In the genomic region with DNA sequence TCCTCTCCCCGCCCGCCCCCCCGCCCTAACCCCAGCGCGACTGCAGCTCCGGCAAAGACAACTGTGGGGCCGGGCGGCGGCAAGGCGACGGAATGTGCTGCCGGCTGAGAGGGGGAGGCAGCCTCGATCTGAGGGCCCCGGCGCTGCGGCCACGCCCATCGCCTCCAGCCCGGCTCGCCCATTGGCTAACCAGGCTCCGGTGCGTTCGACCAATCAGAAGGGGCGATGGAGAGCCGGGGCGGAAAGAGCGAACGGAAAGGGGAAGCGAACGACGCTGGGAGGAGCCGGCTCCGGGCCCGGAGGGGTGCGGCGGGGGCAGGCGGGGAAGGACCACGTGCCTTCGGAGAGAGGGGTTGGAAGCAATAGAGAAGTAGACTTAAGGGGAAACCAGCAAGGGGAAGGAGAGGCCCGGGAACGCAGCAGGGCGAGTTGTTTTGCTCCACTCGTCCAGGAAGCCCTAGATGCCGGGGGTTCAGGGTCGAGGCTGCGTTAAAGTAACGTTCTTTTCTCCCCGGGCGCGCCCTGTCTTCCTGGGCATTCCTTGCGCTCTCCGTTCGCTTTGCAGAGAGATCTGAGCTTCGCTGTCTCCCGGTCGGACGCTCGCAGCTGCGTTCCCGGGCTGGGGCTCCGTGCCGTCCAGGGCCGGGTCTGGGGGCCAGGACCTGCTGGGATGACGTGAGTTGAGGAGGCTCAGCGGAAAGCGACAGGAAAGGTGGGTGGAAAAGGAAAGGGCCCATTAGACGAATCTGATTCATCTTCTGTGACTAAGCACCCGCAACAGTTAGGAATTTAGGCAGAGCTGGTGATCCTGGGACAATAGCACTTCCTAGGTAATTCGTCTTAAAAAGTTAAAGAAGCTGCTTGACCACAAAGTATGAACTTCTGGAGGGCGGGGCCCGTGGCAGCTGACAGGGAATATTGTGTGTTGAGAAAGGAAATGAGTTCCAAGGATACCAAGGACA, we compare ENCODE assay signal across 8 cellular contexts. TPM values are rescaled to one million over a fixed set of nuclear protein-coding genes. Genes with fewer than 3 reads are reported as not detected.
DNase-seq lines count a peak whose midpoint lies in the region; ATAC-seq and TF ChIP-seq lines count a peak whose summit lies in the region.

A gene with protein sequence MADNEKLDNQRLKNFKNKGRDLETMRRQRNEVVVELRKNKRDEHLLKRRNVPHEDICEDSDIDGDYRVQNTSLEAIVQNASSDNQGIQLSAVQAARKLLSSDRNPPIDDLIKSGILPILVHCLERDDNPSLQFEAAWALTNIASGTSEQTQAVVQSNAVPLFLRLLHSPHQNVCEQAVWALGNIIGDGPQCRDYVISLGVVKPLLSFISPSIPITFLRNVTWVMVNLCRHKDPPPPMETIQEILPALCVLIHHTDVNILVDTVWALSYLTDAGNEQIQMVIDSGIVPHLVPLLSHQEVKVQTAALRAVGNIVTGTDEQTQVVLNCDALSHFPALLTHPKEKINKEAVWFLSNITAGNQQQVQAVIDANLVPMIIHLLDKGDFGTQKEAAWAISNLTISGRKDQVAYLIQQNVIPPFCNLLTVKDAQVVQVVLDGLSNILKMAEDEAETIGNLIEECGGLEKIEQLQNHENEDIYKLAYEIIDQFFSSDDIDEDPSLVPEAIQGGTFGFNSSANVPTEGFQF (minus strand): TSS at position 130 of the 962 bp plus-strand sequence. CDS start 289 bp downstream, outside the sequence.

- H3K4me2 ChIP-seq in SK-N-SH = peak within 1 kb of the TSS; percentile 91

- DNase-seq in GM04504 (ENCODE audit: low read depth) = peak; percentile 96
- peak; percentile 94 for DNase-seq in NCI-H1048 (lab: John Stamatoyannopoulos, UW)
- DNase-seq in SK-N-SH = peak; percentile 98
- peak; percentile 97 for DNase-seq in activated naive CD4-positive, alpha-beta T cell treated with anti-CD3 and anti-CD28 coated beads, Interleukin-2, amount 50 U/mL, for 16 hours
- peak; percentile 98 for DNase-seq in germinal center (ENCODE audit: low spot score)
- peak; percentile 76 to 98 (median 96) for DNase-seq in nucleus accumbens (lab: John Stamatoyannopoulos, UW)
- DNase-seq in suprapubic skin (ENCODE audit: low spot score in 2 of 2) = peak; percentile 99

- CTCF ChIA-PET in SK-N-SH (lab: Yijun Ruan, JAX) = no interaction called here

- H3K9ac ChIP-seq in SK-N-SH = peak within 1 kb of the TSS; percentile 97

- H3K79me2 ChIP-seq in SK-N-SH (ENCODE audit: insufficient read depth) = peaks cover 57% of the 10 kb centered on the region

- TF ChIP-seq RAD21 in SK-N-SH (IDR thresholded peaks at IDR 0.05; ENCODE audit: low read length) = 0 out of 2 replicates have a peak, but pooled peaks have one; percentile 7

- peak within 1 kb of the TSS; percentile 84 for H2AFZ ChIP-seq in SK-N-SH (ENCODE audit: low read depth)

- H3F3A ChIP-seq in SK-N-SH (replicated peaks; ENCODE audit: insufficient read depth) = peaks cover 13% of the 10 kb centered on the region

- H3K36me3 ChIP-seq in SK-N-SH (replicated peaks in 1 of 2; ENCODE audit: control insufficient read depth in 1 of 2, insufficient read depth in 2 of 2, low read length in 1 of 2) = peaks cover 10 to 14% of the 10 kb centered on the region in 2 experiments
- H3K36me3 ChIP-seq in suprapubic skin = peaks cover 8% of the 10 kb centered on the region

- TF ChIP-seq EP300 in SK-N-SH (IDR thresholded peaks at IDR 0.05; ENCODE audit: borderline replicate concordance in 1 of 2, low read depth in 1 of 2, low read length in 1 of 2) (peak; percentile 4 to 50; a peak in 1 of 4 replicates), suprapubic skin (IDR thresholded peaks at IDR 0.05) (no peak)

- H4K20me1 ChIP-seq in SK-N-SH (ENCODE audit: insufficient read depth) = peaks cover 39% of the 10 kb centered on the region

- H3K9me3 ChIP-seq in SK-N-SH (no peaks in the 10 kb centered on the region), suprapubic skin (no peaks in the 10 kb centered on the region)

- H3K27me3 ChIP-seq in SK-N-SH (ENCODE audit: insufficient read depth) = no peaks in the 10 kb centered on the region
- H3K27me3 ChIP-seq in suprapubic skin = no peaks in the 10 kb centered on the region

- peak within 1 kb of the TSS; percentile 80 to 86 for H3K4me3 ChIP-seq in SK-N-SH (ENCODE audit: low read depth in 2 of 2, low read length in 1 of 2)
- H3K4me3 ChIP-seq in suprapubic skin = peak within 1 kb of the TSS; percentile 88

- H3K27ac ChIP-seq in SK-N-SH (ENCODE audit: low read depth in 2 of 2, low read length in 1 of 2) (peak within 1 kb of the TSS; percentile 90 to 99), suprapubic skin (peak within 1 kb of the TSS; percentile 99)

- H3K9me2 ChIP-seq in SK-N-SH = no peaks in the 10 kb centered on the region

- peak; percentile 12 to 81 for TF ChIP-seq POLR2A in suprapubic skin (IDR thresholded peaks at IDR 0.05)

- ATAC-seq in HG02571 (IDR thresholded peaks at IDR 0.05; ENCODE audit: unreplicated experiment) = peak; percentile 91

- POLR2A ChIA-PET in SK-N-SH (lab: Yijun Ruan, JAX) = no interaction called here

- TF ChIP-seq CTCF in SK-N-SH (IDR thresholded peaks at IDR 0.05) = no peak
- TF ChIP-seq CTCF in suprapubic skin (IDR thresholded peaks at IDR 0.05) = no peak

- H3K4me1 ChIP-seq in SK-N-SH (ENCODE audit: control insufficient read depth in 1 of 2, insufficient read depth in 2 of 2, low read depth in 1 of 2, low read length in 1 of 2) (peaks cover 0 to 31% of the 10 kb centered on the region in 2 experiments; a peak in 2 of 4 replicates), suprapubic skin (peaks cover 46% of the 10 kb centered on the region)

- under 1% methylated on average over 56 of the region's 71 CpGs for WGBS in SK-N-SH (ENCODE audit: low lambda C conversion rate)
- WGBS in suprapubic skin = 1% methylated on average over 59 of the region's 71 CpGs

TF ChIP-seq in SK-N-SH, 30 proteins besides CTCF, POLR2A, EP300 and RAD21 (continues in another document):
- peak; percentile 16; the same call in 1 of the 2 replicates for TF ChIP-seq TEAD4 (IDR thresholded peaks at IDR 0.05; ENCODE audit: borderline replicate concordance, insufficient read depth)
- no peak for TF ChIP-seq EZH2phosphoT487 (IDR thresholded peaks at IDR 0.05; ENCODE audit: borderline replicate concordance, low read depth)
- TF ChIP-seq MXI1 (IDR thresholded peaks at IDR 0.05; ENCODE audit: low read depth, low read length) = peak; percentile 98
- peak; percentile 54; the same call in 1 of the 2 replicates for TF ChIP-seq TAF1 (IDR thresholded peaks at IDR 0.05; ENCODE audit: borderline replicate concordance, low read depth, low read length)
- TF ChIP-seq GATA2 (CRISPR knock-in tag; IDR thresholded peaks at IDR 0.05) = no peak
- TF ChIP-seq YY1 (IDR thresholded peaks at IDR 0.05; ENCODE audit: low read depth) = no peak
- TF ChIP-seq, protein P1, sequence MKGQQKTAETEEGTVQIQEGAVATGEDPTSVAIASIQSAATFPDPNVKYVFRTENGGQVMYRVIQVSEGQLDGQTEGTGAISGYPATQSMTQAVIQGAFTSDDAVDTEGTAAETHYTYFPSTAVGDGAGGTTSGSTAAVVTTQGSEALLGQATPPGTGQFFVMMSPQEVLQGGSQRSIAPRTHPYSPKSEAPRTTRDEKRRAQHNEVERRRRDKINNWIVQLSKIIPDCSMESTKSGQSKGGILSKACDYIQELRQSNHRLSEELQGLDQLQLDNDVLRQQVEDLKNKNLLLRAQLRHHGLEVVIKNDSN (IDR thresholded peaks at IDR 0.05; ENCODE audit: borderline replicate concordance, low read depth) = peak; percentile 85
- TF ChIP-seq, protein P2, sequence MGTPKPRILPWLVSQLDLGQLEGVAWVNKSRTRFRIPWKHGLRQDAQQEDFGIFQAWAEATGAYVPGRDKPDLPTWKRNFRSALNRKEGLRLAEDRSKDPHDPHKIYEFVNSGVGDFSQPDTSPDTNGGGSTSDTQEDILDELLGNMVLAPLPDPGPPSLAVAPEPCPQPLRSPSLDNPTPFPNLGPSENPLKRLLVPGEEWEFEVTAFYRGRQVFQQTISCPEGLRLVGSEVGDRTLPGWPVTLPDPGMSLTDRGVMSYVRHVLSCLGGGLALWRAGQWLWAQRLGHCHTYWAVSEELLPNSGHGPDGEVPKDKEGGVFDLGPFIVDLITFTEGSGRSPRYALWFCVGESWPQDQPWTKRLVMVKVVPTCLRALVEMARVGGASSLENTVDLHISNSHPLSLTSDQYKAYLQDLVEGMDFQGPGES (IDR thresholded peaks at IDR 0.05; ENCODE audit: low read depth, low read length) = 0 out of 2 replicates have a peak, but pooled peaks have one; percentile 22
- TF ChIP-seq, protein P3, sequence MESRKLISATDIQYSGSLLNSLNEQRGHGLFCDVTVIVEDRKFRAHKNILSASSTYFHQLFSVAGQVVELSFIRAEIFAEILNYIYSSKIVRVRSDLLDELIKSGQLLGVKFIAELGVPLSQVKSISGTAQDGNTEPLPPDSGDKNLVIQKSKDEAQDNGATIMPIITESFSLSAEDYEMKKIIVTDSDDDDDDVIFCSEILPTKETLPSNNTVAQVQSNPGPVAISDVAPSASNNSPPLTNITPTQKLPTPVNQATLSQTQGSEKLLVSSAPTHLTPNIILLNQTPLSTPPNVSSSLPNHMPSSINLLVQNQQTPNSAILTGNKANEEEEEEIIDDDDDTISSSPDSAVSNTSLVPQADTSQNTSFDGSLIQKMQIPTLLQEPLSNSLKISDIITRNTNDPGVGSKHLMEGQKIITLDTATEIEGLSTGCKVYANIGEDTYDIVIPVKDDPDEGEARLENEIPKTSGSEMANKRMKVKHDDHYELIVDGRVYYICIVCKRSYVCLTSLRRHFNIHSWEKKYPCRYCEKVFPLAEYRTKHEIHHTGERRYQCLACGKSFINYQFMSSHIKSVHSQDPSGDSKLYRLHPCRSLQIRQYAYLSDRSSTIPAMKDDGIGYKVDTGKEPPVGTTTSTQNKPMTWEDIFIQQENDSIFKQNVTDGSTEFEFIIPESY (IDR thresholded peaks at IDR 0.05; ENCODE audit: borderline replicate concordance, low read depth) = no peak
- no peak for TF ChIP-seq FOXM1 (IDR thresholded peaks at IDR 0.05; ENCODE audit: low read depth)
- no peak for TF ChIP-seq SMC3 (IDR thresholded peaks at IDR 0.05; ENCODE audit: low read depth, low read length)
- no peak for TF ChIP-seq NRF1 (IDR thresholded peaks at IDR 0.05; ENCODE audit: low read depth, low read length)
- TF ChIP-seq RXRA (IDR thresholded peaks at IDR 0.05; ENCODE audit: borderline replicate concordance, low read depth) = no peak; the same call in 1 of the 2 replicates
- no peak for TF ChIP-seq RFX5 (IDR thresholded peaks at IDR 0.05; ENCODE audit: low read length)
- TF ChIP-seq TCF12 (IDR thresholded peaks at IDR 0.05) = peak; percentile 61
- TF ChIP-seq MEF2A (IDR thresholded peaks at IDR 0.05; ENCODE audit: borderline replicate concordance, low read depth) = no peak; the same call in 1 of the 2 replicates
- TF ChIP-seq NFIC (IDR thresholded peaks at IDR 0.05; ENCODE audit: borderline replicate concordance) = no peak; the same call in none of the 2 replicates
- peak; percentile 56; the same call in 1 of the 2 replicates for TF ChIP-seq SIN3A (IDR thresholded peaks at IDR 0.05; ENCODE audit: borderline replicate concordance, low read depth, low read length)

RNA-seq across cellular contexts. Expression of the gene that starts here (rescaled TPM):
- 7.4 and 9.6 TPM in 2 replicates for polyA plus RNA-seq in SK-N-SH (2012; rRNA removed)
- 11.3 and 12.6 TPM in 2 replicates for polyA plus RNA-seq in SK-N-SH (2012; cell fraction: cytosol; rRNA removed)
- 3.2 and 7.3 TPM in 2 replicates for polyA plus RNA-seq in SK-N-SH (2012; cell fraction: nucleus; rRNA removed)
- total RNA-seq in suprapubic skin = 10 to 100 TPM; 23.9 to 35.0 (median 29.4) TPM

Comparison
In these comparisons a context has a peak if more than half of its experiments do, and no peak if none do; other contexts are left out.
1. Peak in every context shown above with its lines: DNase-seq, ATAC-seq, H3K4me3 ChIP-seq and H3K27ac ChIP-seq.